In genomic region chr11:13896175-13896989, GRCh38 we compare ENCODE assay signal across 2 cellular contexts.
TF ChIP-seq lines count a peak whose summit lies in the region.

No MANE protein-coding gene starts in this region.

TF ChIP-seq in liver, 16 proteins besides CTCF, POLR2A, EP300 and RAD21:
- TF ChIP-seq HNF4A (conservative IDR thresholded peaks at IDR 0.05) (peak in 1 of 2 donors; percentile 20), MAX (IDR thresholded peaks at IDR 0.05) (no peak), ZBTB33 (IDR thresholded peaks at IDR 0.05) (no peak), ATF3 (IDR thresholded peaks at IDR 0.05) (peak; percentile 86)

TF ChIP-seq in HepG2, 621 proteins besides CTCF, POLR2A, EP300 and RAD21:
- TF ChIP-seq ETV6 (CRISPR knock-in tag; conservative IDR thresholded peaks at IDR 0.05) = no peak
- TF ChIP-seq IKZF5 (CRISPR knock-in tag; IDR thresholded peaks at IDR 0.05) = no peak
- no peak for TF ChIP-seq ZNF10 (CRISPR knock-in tag; IDR thresholded peaks at IDR 0.05; ENCODE audit: borderline replicate concordance, low read depth)
- TF ChIP-seq SMAD1 (CRISPR knock-in tag; IDR thresholded peaks at IDR 0.05; ENCODE audit: borderline replicate concordance, low read depth) = no peak
- no peak for TF ChIP-seq ZNF281 (CRISPR knock-in tag; IDR thresholded peaks at IDR 0.05; ENCODE audit: borderline replicate concordance)
- no peak for TF ChIP-seq MYPOP (CRISPR knock-in tag; IDR thresholded peaks at IDR 0.05)
- no peak for TF ChIP-seq MATR3 (CRISPR knock-in tag; IDR thresholded peaks at IDR 0.05)
- no peak for TF ChIP-seq ZNF276 (CRISPR knock-in tag; IDR thresholded peaks at IDR 0.05; ENCODE audit: low read depth)
- TF ChIP-seq THAP7 (CRISPR knock-in tag; IDR thresholded peaks at IDR 0.05) = no peak
- no peak for TF ChIP-seq TFAP4 (IDR thresholded peaks at IDR 0.05; ENCODE audit: borderline replicate concordance, low read depth)
- TF ChIP-seq AKAP8 (CRISPR knock-in tag; IDR thresholded peaks at IDR 0.05) = no peak
- no peak for TF ChIP-seq MAFG (CRISPR knock-in tag; IDR thresholded peaks at IDR 0.05)
- no peak for TF ChIP-seq NR2F1 (CRISPR knock-in tag; IDR thresholded peaks at IDR 0.05)
- no peak for TF ChIP-seq ZBTB3 (CRISPR knock-in tag; IDR thresholded peaks at IDR 0.05; ENCODE audit: borderline replicate concordance, low read depth)
- TF ChIP-seq STAG1 (CRISPR knock-in tag; IDR thresholded peaks at IDR 0.05) = no peak
- no peak for TF ChIP-seq ZNF292 (CRISPR knock-in tag; IDR thresholded peaks at IDR 0.05; ENCODE audit: borderline replicate concordance, low read depth)
- TF ChIP-seq SP2 (CRISPR knock-in tag; IDR thresholded peaks at IDR 0.05) = no peak
- no peak for TF ChIP-seq CC2D1A (CRISPR knock-in tag; IDR thresholded peaks at IDR 0.05)
- no peak for TF ChIP-seq ZNF326 (CRISPR knock-in tag; IDR thresholded peaks at IDR 0.05; ENCODE audit: borderline replicate concordance)
